Comparison of ENCODE assay signal across 21 cellular contexts in the genomic region with DNA sequence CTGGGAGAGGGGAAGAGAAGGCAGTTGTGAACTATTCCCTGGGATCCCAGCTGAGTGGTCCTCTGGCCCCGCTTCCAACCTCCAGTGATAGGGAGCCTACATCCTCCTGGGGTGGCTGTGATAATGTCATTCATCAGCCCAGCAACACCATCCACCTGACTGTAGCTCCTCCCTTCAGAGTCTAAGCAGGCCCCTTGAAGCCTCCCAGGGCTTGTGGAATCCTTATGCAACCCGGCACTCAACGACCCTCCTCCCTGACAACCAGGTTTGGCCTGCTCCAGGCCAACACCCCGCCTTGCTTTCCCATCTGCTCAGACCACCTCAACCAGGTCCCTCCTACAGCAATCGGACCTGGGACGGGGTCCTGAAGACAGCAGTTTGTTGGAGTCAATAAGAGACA.
A peak's percentile ranks its signal among the peaks of the same experiment; 100 is the strongest.
DNase-seq lines count a peak whose midpoint lies in the region; FAIRE-seq and TF ChIP-seq lines count a peak whose summit lies in the region.
"Had no signal": no experiment of that assay in that cellular context is flagged by ENCODE, and none has a peak within 500 bp of the region (broad histone marks: within the 10 kb centered on the region; RNA-seq: fewer than 3 reads in every experiment).

No MANE protein-coding gene starts in this region.

- no peaks in the 10 kb centered on the region for H4K20me1 ChIP-seq in H9 (ENCODE audit: control insufficient read depth, insufficient read depth, insufficient read length)

- no peaks in the 10 kb centered on the region for H3K23me2 ChIP-seq in H9 (ENCODE audit: insufficient read length, low read depth, low read length, poor library complexity, severe bottlenecking)

- WGBS in H9 (ENCODE audit: extremely low coverage, insufficient read length, low lambda C conversion rate): no CpG with 5 or more reads among the region's 6 CpGs
- WGBS in small intestine, 3 donors: 67 to 79% (median 76%) methylated on average over 6 of the region's 6 CpGs

- DNase-seq in CD14-positive monocyte (ENCODE audit: low spot score): peak; percentile 26
- DNase-seq in H9: peak; percentile 61
- DNase-seq in iPS-NIHi11 (ENCODE audit: low spot score): peak; percentile 57
- peak; percentile 54 for DNase-seq in posterior vena cava (ENCODE audit: low spot score)
- no peak for DNase-seq in NCI-H1930 (lab: John Stamatoyannopoulos, UW)
- no peak for DNase-seq in NCI-H2171 treated with DMSO at 0.1 percent for 48 hours (lab: John Stamatoyannopoulos, UW)
- no peak for DNase-seq in small intestine
- DNase-seq: CD4-positive, CD25-positive, alpha-beta regulatory T cell; DMS53; Karpas-422; NCI-H1092 treated with DMSO at 0.1 percent for 48 hours; NCI-H1436; NCI-H187; NCI-H446 treated with DMSO at 0.1 percent for 48 hours; NCI-H526; NCI-H82; NK-92 treated with Interleukin-12 subunit alpha and Interleukin-12 subunit beta, amount 100 ng/mL, for 24 hours; RPMI8226; SHP77 had no signal

- no peak for FAIRE-seq in small intestine (lab: Jason Lieb, UNC)
- FAIRE-seq: D721Med, G401.6 had no signal

- no peak overlapping the region for H3K23ac ChIP-seq in H9 (ENCODE audit: insufficient read length, low read depth, low read length)

- H3K4me3 ChIP-seq in small intestine (ENCODE audit: low read depth in 1 of 2, low read length in 2 of 2): no peak overlapping the region

- no peak overlapping the region for H4K5ac ChIP-seq in H9 (ENCODE audit: insufficient read length, low read depth, low read length)

- H4K91ac ChIP-seq in H9 (ENCODE audit: insufficient read length, low read depth, low read length): no peak overlapping the region

- H3K9me3 Mint-ChIP-seq in CD14-positive monocyte (peaks cover 0 to 1% (median 0%) of the 10 kb centered on the region in 7 donors), H9 (no peaks in the 10 kb centered on the region; a peak in 2 of 5 replicates)

- H2BK5ac ChIP-seq in H9 (ENCODE audit: insufficient read length, low read length): no peak overlapping the region

- H2BK120ac ChIP-seq in H9 (ENCODE audit: low read depth, low read length, poor library complexity, severe bottlenecking): no peak overlapping the region

- H3K56ac ChIP-seq in H9 (ENCODE audit: insufficient read length, low read depth, low read length): no peak overlapping the region

- H3K4me3 Mint-ChIP-seq in CD14-positive monocyte (no peak overlapping the region), H9 (no peak overlapping the region)
- H3K4me3 Mint-ChIP-seq: CD4-positive, CD25-positive, alpha-beta regulatory T cell had no signal

- H3K9me3 ChIP-seq in H9 (ENCODE audit: control insufficient read depth, low read depth, low read length): no peaks in the 10 kb centered on the region
- no peaks in the 10 kb centered on the region for H3K9me3 ChIP-seq in small intestine (ENCODE audit: control insufficient read depth, low read depth)

- H3K4ac ChIP-seq in H9 (ENCODE audit: low read depth, low read length): no peak overlapping the region

- H3K14ac ChIP-seq in H9 (ENCODE audit: insufficient read depth, low read length): no peak overlapping the region

- no peaks in the 10 kb centered on the region for H3K79me2 ChIP-seq in H9 (ENCODE audit: insufficient read depth, low read length)

- H3K27me3 ChIP-seq in H9 (ENCODE audit: insufficient read depth, low read length): no peaks in the 10 kb centered on the region
- no peaks in the 10 kb centered on the region for H3K27me3 ChIP-seq in small intestine (ENCODE audit: control insufficient read depth in 2 of 2, insufficient read depth in 2 of 2, low read length in 2 of 2)

- H3K27ac Mint-ChIP-seq in CD14-positive monocyte: peak overlapping the region in 1 of 7 donors; percentile 53
- peak overlapping the region in 2 of 3 experiments; percentile 17 to 46; a peak in 3 of 7 replicates for H3K27ac Mint-ChIP-seq in H9
- H3K27ac Mint-ChIP-seq: CD4-positive, CD25-positive, alpha-beta regulatory T cell had no signal

- H2AFZ ChIP-seq in H9 (ENCODE audit: low read length): no peak overlapping the region

- no peak overlapping the region for H2BK20ac ChIP-seq in H9 (ENCODE audit: low read depth, low read length, poor library complexity, severe bottlenecking)

- H3K9ac ChIP-seq in H9 (ENCODE audit: extremely low read depth, insufficient read length, low read length): no peak overlapping the region

- no peaks in the 10 kb centered on the region for H3K36me3 ChIP-seq in small intestine (ENCODE audit: control insufficient read depth in 2 of 2, insufficient read depth in 2 of 2, low read length in 2 of 2)

- no peak overlapping the region for H3K4me2 ChIP-seq in H9 (ENCODE audit: insufficient read depth, insufficient read length, low read length)

- H2BK12ac ChIP-seq in H9 (ENCODE audit: insufficient read length, low read depth, low read length): no peak overlapping the region

- no peak overlapping the region for H3T11ph ChIP-seq in H9 (ENCODE audit: low read length)

- no peak overlapping the region for H3K18ac ChIP-seq in H9 (ENCODE audit: insufficient read length, low read depth, low read length)

- no peak overlapping the region for H2BK15ac ChIP-seq in H9 (ENCODE audit: low read depth, low read length)

- intact Hi-C loops in CD14-positive monocyte (cut with micrococcal nuclease) (loop anchor here in 1 of 2 donors (10.0 kb wide), 1 partner anchor 239 kb away; no protein-coding TSS in a partner anchor), posterior vena cava (cut with DNase I) (no loop called here)

- H3K36me3 Mint-ChIP-seq in CD14-positive monocyte: no peaks in the 10 kb centered on the region
- no peaks in the 10 kb centered on the region; a peak in 1 of 7 replicates for H3K36me3 Mint-ChIP-seq in H9 (ENCODE audit: insufficient read depth in 1 of 3, low read depth in 3 of 3)
- H3K36me3 Mint-ChIP-seq: CD4-positive, CD25-positive, alpha-beta regulatory T cell had no signal

- H3K4me1 Mint-ChIP-seq in CD14-positive monocyte (peaks cover 19% of the 10 kb centered on the region), H9 (peaks cover 28 to 43% of the 10 kb centered on the region in 2 experiments)
- H3K4me1 Mint-ChIP-seq: CD4-positive, CD25-positive, alpha-beta regulatory T cell had no signal

- TF ChIP-seq CTCF in CD14-positive monocyte (IDR thresholded peaks at IDR 0.05) (no peak), H9 (conservative IDR thresholded peaks at IDR 0.05) (no peak)

- H2AK5ac ChIP-seq in H9 (ENCODE audit: insufficient read length, low read length): no peak overlapping the region

- H3K4me1 ChIP-seq in H9 (ENCODE audit: insufficient read depth, low read length): no peaks in the 10 kb centered on the region; the same call in 1 of the 2 replicates
- no peaks in the 10 kb centered on the region for H3K4me1 ChIP-seq in small intestine (ENCODE audit: control insufficient read depth in 2 of 2, insufficient read depth in 1 of 2, low read depth in 1 of 2, low read length in 1 of 2)

- peaks cover 3 to 7% (median 7%) of the 10 kb centered on the region in 3 donors for H3K27me3 Mint-ChIP-seq in CD14-positive monocyte (ENCODE audit: low read depth in 3 of 3)
- peaks cover 6% of the 10 kb centered on the region for H3K27me3 Mint-ChIP-seq in H9 (ENCODE audit: low read depth)

- H4K8ac ChIP-seq in H9 (replicated peaks; ENCODE audit: insufficient read length, low read depth, low read length): no peak overlapping the region

- no peak overlapping the region for H3K27ac ChIP-seq in H9 (ENCODE audit: insufficient read length, low read depth, low read length)
- H3K27ac ChIP-seq in small intestine (ENCODE audit: low read depth in 1 of 2, low read length in 1 of 2): no peak overlapping the region

- no peaks in the 10 kb centered on the region for H3K79me1 ChIP-seq in H9 (ENCODE audit: insufficient read depth, low read depth, low read length, poor library complexity, severe bottlenecking)

Comparison
In these comparisons a context has a peak if more than half of its experiments do, and no peak if none do; other contexts are left out.
1. DNase-seq: peak in CD14-positive monocyte (single experiment), H9 (single experiment), iPS-NIHi11 (single experiment) and posterior vena cava (single experiment); none in NCI-H1930 (0 of 2), NCI-H2171 treated with DMSO at 0.1 percent for 48 hours (single experiment) and small intestine (single experiment).